In genomic region chr17:9522074-9522473, GRCh38 we compare ENCODE assay signal across 9 cellular contexts. TPM values are rescaled to one million over a fixed set of nuclear protein-coding genes. Genes with fewer than 3 reads are reported as not detected.
DNase-seq lines count a peak whose midpoint lies in the region; ATAC-seq and TF ChIP-seq lines count a peak whose summit lies in the region.
"Had no signal": no experiment of that assay in that cellular context is flagged by ENCODE, and none has a peak within 500 bp of the region (broad histone marks: within the 10 kb centered on the region; RNA-seq: fewer than 3 reads in every experiment).

No MANE protein-coding gene starts in this region.

- DNase-seq in DMS53 treated with DMSO at 0.1 percent for 48 hours (lab: John Stamatoyannopoulos, UW; ENCODE audit: unreplicated experiment) (peak; percentile 65), HK-2 (ENCODE audit: unreplicated experiment) (peak; percentile 4), SK-N-DZ (ENCODE audit: low spot score) (peak; percentile 27), foreskin fibroblast (peak; percentile 44 to 77), psoas muscle (no peak), ureter (ENCODE audit: low spot score) (no peak)

- H3K27me3 ChIP-seq in psoas muscle (ENCODE audit: insufficient read depth in 3 of 3, low read length in 2 of 3) = no peaks in the 10 kb centered on the region

- H3K4me3 ChIP-seq in foreskin fibroblast (ENCODE audit: low read depth in 1 of 2, low read length in 2 of 2) = no peak overlapping the region
- H3K4me3 ChIP-seq in psoas muscle = no peak overlapping the region

- peak; percentile 52 to 88 (median 78) for ATAC-seq in psoas muscle
- no peak for ATAC-seq in HG03378 (IDR thresholded peaks at IDR 0.05; ENCODE audit: unreplicated experiment)
- no peak for ATAC-seq in GM18907 (IDR thresholded peaks at IDR 0.05; ENCODE audit: unreplicated experiment)
- ATAC-seq: naive thymus-derived CD8-positive, alpha-beta T cell had no signal

- H3K36me3 ChIP-seq in psoas muscle (ENCODE audit: insufficient read depth in 1 of 2, low read depth in 1 of 2) = no peaks in the 10 kb centered on the region

- intact Hi-C loops in psoas muscle (cut with DNase I) = loop anchor here (2.0 to 10.0 kb wide), 4 partner anchors 120 to 530 kb away; no protein-coding TSS in a partner anchor

- peak; percentile 56 for TF ChIP-seq CTCF in foreskin fibroblast (IDR thresholded peaks at IDR 0.05; ENCODE audit: low read depth, low read length)
- TF ChIP-seq CTCF in psoas muscle (IDR thresholded peaks at IDR 0.05) = peak; percentile 64

- 18 to 24% (median 20%) methylated on average over 4 of the region's 4 CpGs for WGBS in psoas muscle, 3 donors

- H3K4me1 ChIP-seq in psoas muscle = no peaks in the 10 kb centered on the region

- no peak overlapping the region for H3K27ac ChIP-seq in psoas muscle

- no peaks in the 10 kb centered on the region for H3K9me3 ChIP-seq in psoas muscle

RNA-seq across cellular contexts. Expression of gene STX8, which starts 53.5 kb away (rescaled TPM):
- 50.9 and 65.2 TPM in 2 replicates for polyA plus RNA-seq in SK-N-DZ (2014; cell fraction: cytosol; rRNA removed)
- polyA plus RNA-seq in SK-N-DZ (2014; cell fraction: nucleus; rRNA removed) = 19.6 and 21.5 TPM in 2 replicates
- total RNA-seq in psoas muscle (10 to 100 TPM; 42.8 to 70.6 (median 61.2) TPM), ureter (75.9 TPM)
- polyA plus RNA-seq in psoas muscle = 10 to 100 TPM; 34.0 to 50.5 (median 42.9) TPM

RNA-seq across cellular contexts. Expression of gene CFAP52, which starts 54.4 kb away (rescaled TPM):
- not detected in 2 replicates for polyA plus RNA-seq in SK-N-DZ (2014; cell fraction: cytosol; rRNA removed)
- not detected in 2 replicates for polyA plus RNA-seq in SK-N-DZ (2014; cell fraction: nucleus; rRNA removed)
- total RNA-seq in psoas muscle (not detected), ureter (not detected)
- polyA plus RNA-seq in psoas muscle = under 1 TPM in 2 of 3 donors, not detected in 1; 0.12 to 0.21 TPM
- total RNA-seq: naive thymus-derived CD8-positive, alpha-beta T cell had no signal
- polyA plus RNA-seq: naive thymus-derived CD8-positive, alpha-beta T cell had no signal

Comparison
In these comparisons a context has a peak if more than half of its experiments do, and no peak if none do; other contexts are left out.
1. DNase-seq: peak in DMS53 treated with DMSO at 0.1 percent for 48 hours (single experiment), HK-2 (single experiment), SK-N-DZ (single experiment) and foreskin fibroblast (2 of 2); none in psoas muscle (0 of 2) and ureter (single experiment).
2. ATAC-seq: peak in psoas muscle (4 of 4); none in HG03378 (single experiment) and GM18907 (single experiment).